In genomic region chr5:31748502-31749172, GRCh38 we compare ENCODE assay signal across 17 cellular contexts.
DNase-seq lines count a peak whose midpoint lies in the region; ATAC-seq, FAIRE-seq and TF ChIP-seq lines count a peak whose summit lies in the region.
"Had no signal": no experiment of that assay in that cellular context is flagged by ENCODE, and none has a peak within 500 bp of the region (broad histone marks: within the 10 kb centered on the region; RNA-seq: fewer than 3 reads in every experiment).

No MANE protein-coding gene starts in this region.

- no peaks in the 10 kb centered on the region for H3K36me3 Mint-ChIP-seq in progenitor cell of endocrine pancreas (ENCODE audit: insufficient read depth)
- H3K36me3 Mint-ChIP-seq: CD4-positive, alpha-beta memory T cell had no signal

- ATAC-seq in heart left ventricle (peak; percentile 63 to 86 (median 79)), right cardiac atrium (peak; percentile 46), HG02759 (IDR thresholded peaks at IDR 0.05; ENCODE audit: unreplicated experiment) (no peak)
- ATAC-seq: GM12878, GM23338 had no signal

- H3K27ac Mint-ChIP-seq in progenitor cell of endocrine pancreas, result peak overlapping the region; percentile 62
- H3K27ac Mint-ChIP-seq: CD4-positive, alpha-beta memory T cell; GM23338 had no signal

- no peak overlapping the region for H3K4me3 Mint-ChIP-seq in progenitor cell of endocrine pancreas (ENCODE audit: low read depth)
- H3K4me3 Mint-ChIP-seq: CD4-positive, alpha-beta memory T cell; GM23338 had no signal

- H3K4me3 ChIP-seq in heart left ventricle, result no peak overlapping the region
- no peak overlapping the region for H3K4me3 ChIP-seq in right cardiac atrium (ENCODE audit: low read length)
- no peak overlapping the region for H3K4me3 ChIP-seq in small intestine (ENCODE audit: low read depth in 1 of 2, low read length in 2 of 2)
- H3K4me3 ChIP-seq: GM12878, GM23338 had no signal

- H3K9me3 ChIP-seq in heart left ventricle (no peaks in the 10 kb centered on the region), right cardiac atrium (ENCODE audit: control insufficient read depth, low read length) (no peaks in the 10 kb centered on the region), small intestine (ENCODE audit: control insufficient read depth, low read depth) (no peaks in the 10 kb centered on the region)
- H3K9me3 ChIP-seq: BE2C had no signal

- H3K4me1 ChIP-seq in heart left ventricle (peaks cover 0 to 48% (median 19%) of the 10 kb centered on the region in 12 donors), right cardiac atrium (ENCODE audit: control insufficient read depth, insufficient read depth, low read length) (peaks cover 2% of the 10 kb centered on the region), small intestine (ENCODE audit: control insufficient read depth in 2 of 2, insufficient read depth in 1 of 2, low read depth in 1 of 2, low read length in 1 of 2) (no peaks in the 10 kb centered on the region)
- H3K4me1 ChIP-seq: BE2C had no signal

- peak overlapping the region in 4 of 12 donors; percentile 1 to 47 (median 25) for H3K27ac ChIP-seq in heart left ventricle
- H3K27ac ChIP-seq in right cardiac atrium (ENCODE audit: low read length), result peak overlapping the region; percentile 50
- no peak overlapping the region for H3K27ac ChIP-seq in small intestine (ENCODE audit: low read depth in 1 of 2, low read length in 1 of 2)
- H3K27ac ChIP-seq: C4-2B had no signal

- no peak for TF ChIP-seq CTCF in heart left ventricle (IDR thresholded peaks at IDR 0.05)
- TF ChIP-seq CTCF in progenitor cell of endocrine pancreas (IDR thresholded peaks at IDR 0.05; ENCODE audit: unreplicated experiment), result no peak

- H3K36me3 ChIP-seq in heart left ventricle (no peaks in the 10 kb centered on the region), small intestine (ENCODE audit: control insufficient read depth in 2 of 2, insufficient read depth in 2 of 2, low read length in 2 of 2) (no peaks in the 10 kb centered on the region)
- H3K36me3 ChIP-seq: BE2C had no signal

- 67 to 79% (median 77%) methylated on average over 3 of the region's 3 CpGs for WGBS in heart left ventricle, 4 donors
- 75% methylated on average over 3 of the region's 3 CpGs for WGBS in right cardiac atrium
- WGBS in small intestine, 3 donors, result 37 to 65% (median 39%) methylated on average over 3 of the region's 3 CpGs

- no peaks in the 10 kb centered on the region for H3K27me3 Mint-ChIP-seq in progenitor cell of endocrine pancreas

- intact Hi-C loops in heart left ventricle (cut with DNase I), result no loop called here
- intact Hi-C loops in right cardiac atrium (cut with DNase I), result no loop called here

- TF ChIP-seq POLR2A in heart left ventricle (IDR thresholded peaks at IDR 0.05), result no peak

- H3K9me3 Mint-ChIP-seq in progenitor cell of endocrine pancreas (ENCODE audit: low read depth), result no peaks in the 10 kb centered on the region

- peaks cover 5% of the 10 kb centered on the region for H3K4me1 Mint-ChIP-seq in progenitor cell of endocrine pancreas (ENCODE audit: low read depth)
- H3K4me1 Mint-ChIP-seq: CD4-positive, alpha-beta memory T cell had no signal

- DNase-seq in Ammon's horn (ENCODE audit: low spot score), result peak; percentile 34
- DNase-seq in heart left ventricle, result no peak
- no peak for DNase-seq in right cardiac atrium
- DNase-seq in progenitor cell of endocrine pancreas (ENCODE audit: low spot score, unreplicated experiment), result no peak
- DNase-seq in small intestine, result no peak
- DNase-seq in AG20443 (ENCODE audit: low spot score), result no peak
- DNase-seq: ACHN; BE2C; CD4-positive, alpha-beta memory T cell; DMS79; H7; IMR-90 had no signal

- H3K27me3 ChIP-seq in heart left ventricle (no peaks in the 10 kb centered on the region), right cardiac atrium (ENCODE audit: control insufficient read depth, insufficient read depth) (no peaks in the 10 kb centered on the region), small intestine (ENCODE audit: control insufficient read depth in 2 of 2, insufficient read depth in 2 of 2, low read length in 2 of 2) (no peaks in the 10 kb centered on the region)
- H3K27me3 ChIP-seq: BE2C had no signal

- FAIRE-seq in small intestine (lab: Jason Lieb, UNC), result no peak
- FAIRE-seq: GM12878, GM18507 had no signal
